Comparison of ENCODE assay signal across 25 cellular contexts in the genomic region with DNA sequence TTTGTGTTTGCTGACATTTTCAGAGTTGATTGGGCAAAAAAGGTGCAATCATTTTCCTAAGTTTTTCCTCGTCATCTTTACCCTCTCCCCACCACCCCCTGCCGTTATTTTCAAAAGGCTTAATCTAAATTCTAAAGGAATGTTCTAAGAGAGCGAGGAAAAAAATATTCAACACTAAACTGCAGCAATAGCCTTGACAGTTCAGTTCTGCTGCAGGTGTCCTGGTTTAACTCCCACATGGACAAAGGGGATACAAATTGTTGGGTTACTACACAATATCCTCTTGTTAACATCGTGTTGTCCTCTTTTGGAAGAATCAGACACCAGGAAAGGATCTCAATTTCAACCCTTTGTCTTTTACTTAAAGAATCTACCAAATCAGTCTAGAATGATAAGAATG.
"Had no signal": no experiment of that assay in that cellular context is flagged by ENCODE, and none has a peak within 500 bp of the region (broad histone marks: within the 10 kb centered on the region; RNA-seq: fewer than 3 reads in every experiment).

No MANE protein-coding gene starts in this region.

- H3K27ac Mint-ChIP-seq: naive thymus-derived CD4-positive, alpha-beta T cell; nephron; stimulated activated effector memory CD8-positive, alpha-beta T cell treated with anti-CD3 and anti-CD28 coated beads, Interleukin-12 subunit alpha, Interleukin-12 subunit beta, amount 100 ng/mL, for 72 hours had no signal

- H3K27me3 ChIP-seq: dorsolateral prefrontal cortex, gastrocnemius medialis, sigmoid colon, stomach, thyroid gland, vagina had no signal

- H3K27me3 Mint-ChIP-seq: naive thymus-derived CD4-positive, alpha-beta T cell had no signal

- H3K4me3 ChIP-seq: dorsolateral prefrontal cortex, gastrocnemius medialis, lung, prostate gland, sigmoid colon, stomach, thyroid gland, vagina had no signal

- H3K9me3 ChIP-seq: gastrocnemius medialis, prostate gland, sigmoid colon, stomach, thyroid gland, vagina had no signal

- H3K4me3 Mint-ChIP-seq: naive thymus-derived CD4-positive, alpha-beta T cell; nephron; stimulated activated effector memory CD8-positive, alpha-beta T cell treated with anti-CD3 and anti-CD28 coated beads, Interleukin-12 subunit alpha, Interleukin-12 subunit beta, amount 100 ng/mL, for 72 hours had no signal

- H3K4me1 ChIP-seq: gastrocnemius medialis, prostate gland, sigmoid colon, stomach, thyroid gland, vagina had no signal

- H3K27ac ChIP-seq: dorsolateral prefrontal cortex, epithelial cell of prostate, gastrocnemius medialis, prostate gland, sigmoid colon, stomach, thyroid gland, vagina had no signal

- H3K36me3 Mint-ChIP-seq: naive thymus-derived CD4-positive, alpha-beta T cell; stimulated activated effector memory CD8-positive, alpha-beta T cell treated with anti-CD3 and anti-CD28 coated beads, Interleukin-12 subunit alpha, Interleukin-12 subunit beta, amount 100 ng/mL, for 72 hours had no signal

- ATAC-seq: esophagus mucosa; gastrocnemius medialis; left lobe of liver; naive thymus-derived CD4-positive, alpha-beta T cell; right cardiac atrium; stimulated activated effector memory CD8-positive, alpha-beta T cell treated with anti-CD3 and anti-CD28 coated beads, Interleukin-12 subunit alpha, Interleukin-12 subunit beta, amount 100 ng/mL, for 72 hours had no signal

- H3K36me3 ChIP-seq: gastrocnemius medialis, prostate gland, sigmoid colon, stomach, thyroid gland, vagina had no signal

- H3K4me1 Mint-ChIP-seq: naive thymus-derived CD4-positive, alpha-beta T cell; nephron; stimulated activated effector memory CD8-positive, alpha-beta T cell treated with anti-CD3 and anti-CD28 coated beads, Interleukin-12 subunit alpha, Interleukin-12 subunit beta, amount 100 ng/mL, for 72 hours had no signal

- H3K9me3 Mint-ChIP-seq: nephron had no signal

- DNase-seq: dorsolateral prefrontal cortex; effector CD4-positive, alpha-beta T cell; foreskin fibroblast; gastrocnemius medialis; head of caudate nucleus; mesenchymal stem cell; midbrain; naive thymus-derived CD4-positive, alpha-beta T cell; nucleus accumbens; right cardiac atrium; sigmoid colon; stimulated activated CD4-positive, alpha-beta T cell treated with anti-CD3 and anti-CD28 coated beads, Interleukin-2, amount 100 ng/mL, for 24 hours; stimulated activated CD4-positive, alpha-beta T cell treated with anti-CD3 and anti-CD28 coated beads, Interleukin-4, amount 100 ng/mL, for 24 hours; stimulated activated naive CD4-positive, alpha-beta T cell treated with Interleukin-2 at 50 U/mL for 16 hours; stomach; thyroid gland; trophoblast cell had no signal
